Comparison of ENCODE assay signal across 6 cellular contexts in genomic region chr1:64848812-64849211, GRCh38.
"Had no signal": no experiment of that assay in that cellular context is flagged by ENCODE, and none has a peak within 500 bp of the region (broad histone marks: within the 10 kb centered on the region; RNA-seq: fewer than 3 reads in every experiment).

No MANE protein-coding gene starts in this region.

- H3K27me3 Mint-ChIP-seq: activated CD4-positive, alpha-beta T cell treated with anti-CD3 and anti-CD28 coated beads, Interleukin-2, amount 10 ng/mL, durations not matched to agents 7 days and 5 days had no signal

- H3K4me3 Mint-ChIP-seq: activated CD4-positive, alpha-beta T cell treated with anti-CD3 and anti-CD28 coated beads, Interleukin-2, amount 10 ng/mL, durations not matched to agents 7 days and 5 days had no signal

- H3K27ac Mint-ChIP-seq: activated CD4-positive, alpha-beta T cell treated with anti-CD3 and anti-CD28 coated beads, Interleukin-2, amount 10 ng/mL, durations not matched to agents 7 days and 5 days had no signal

- DNase-seq: activated CD4-positive, alpha-beta T cell treated with anti-CD3 and anti-CD28 coated beads, Interleukin-2, amount 10 ng/mL, durations not matched to agents 7 days and 5 days; activated CD4-positive, CD25-positive, alpha-beta regulatory T cell; activated effector memory CD4-positive, alpha-beta T cell treated with Interleukin-2 at 50 U/mL for 16 hours; cortex of kidney; effector memory CD4-positive, alpha-beta T cell; stimulated activated CD4-positive, alpha-beta T cell treated with anti-CD3 and anti-CD28 coated beads, Interleukin-12 subunit alpha, Interleukin-12 subunit beta, amount 100 ng/mL, for 4 hours had no signal

- H3K4me1 Mint-ChIP-seq: activated CD4-positive, alpha-beta T cell treated with anti-CD3 and anti-CD28 coated beads, Interleukin-2, amount 10 ng/mL, durations not matched to agents 7 days and 5 days had no signal

- H3K9me3 Mint-ChIP-seq: activated CD4-positive, alpha-beta T cell treated with anti-CD3 and anti-CD28 coated beads, Interleukin-2, amount 10 ng/mL, durations not matched to agents 7 days and 5 days had no signal
